ENCODE assay signal across 1 cellular context in genomic region chr19:52944703-52945493, GRCh38.
TF ChIP-seq lines count a peak whose summit lies in the region.
"Not testable (repeated sequence)": the region's sequence is repeated elsewhere in the genome, so short reads cannot be mapped to it uniquely, and the experiment has no call there.

No MANE protein-coding gene starts in this region.

TF ChIP-seq in HepG2, 621 proteins besides CTCF, POLR2A, EP300 and RAD21 (continued from another document and continues in another):
- TF ChIP-seq UBTF (CRISPR knock-in tag; IDR thresholded peaks at IDR 0.05), result peak; percentile 41; the same call in 1 of the 2 replicates
- TF ChIP-seq ZNF792 (CRISPR knock-in tag; IDR thresholded peaks at IDR 0.05), result peak; percentile 69; the same call in 1 of the 2 replicates
- TF ChIP-seq PHF8 (CRISPR knock-in tag; IDR thresholded peaks at IDR 0.05), result peak; percentile 31; the same call in 1 of the 2 replicates
- TF ChIP-seq SOX13 (IDR thresholded peaks at IDR 0.05), result peak; percentile 74; the same call in 1 of the 2 replicates
- peak in 1 of 2 experiments; percentile 94; a peak in 2 of 4 replicates for TF ChIP-seq SOX13 (CRISPR knock-in tag; conservative IDR thresholded peaks at IDR 0.05 in 1 of 2, IDR thresholded peaks at IDR 0.05 in 1 of 2)
- peak; percentile 51; the same call in 1 of the 2 replicates for TF ChIP-seq REPIN1 (CRISPR knock-in tag; IDR thresholded peaks at IDR 0.05; ENCODE audit: borderline replicate concordance, low read depth)
- TF ChIP-seq NAIF1 (CRISPR knock-in tag; IDR thresholded peaks at IDR 0.05; ENCODE audit: borderline replicate concordance), result 0 out of 2 replicates have a peak, but pooled peaks have one; percentile 31
- TF ChIP-seq ZBTB7B (CRISPR knock-in tag; IDR thresholded peaks at IDR 0.05), result peak; percentile 54; the same call in 1 of the 2 replicates
- TF ChIP-seq KAT7 (CRISPR knock-in tag; IDR thresholded peaks at IDR 0.05; ENCODE audit: borderline replicate concordance), result peak; percentile 74; the same call in 1 of the 2 replicates
- peak; percentile 69 for TF ChIP-seq SALL1 (CRISPR knock-in tag; IDR thresholded peaks at IDR 0.05)
- TF ChIP-seq MAX (IDR thresholded peaks at IDR 0.05), result peak; percentile 66; the same call in 1 of the 2 replicates
- TF ChIP-seq MIER3 (CRISPR knock-in tag; IDR thresholded peaks at IDR 0.05; ENCODE audit: borderline replicate concordance), result peak; percentile 60; the same call in 1 of the 2 replicates
- TF ChIP-seq PHF21A (CRISPR knock-in tag; IDR thresholded peaks at IDR 0.05), result peak; percentile 64
- peak; percentile 80; the same call in 1 of the 2 replicates for TF ChIP-seq ZBTB34 (CRISPR knock-in tag; IDR thresholded peaks at IDR 0.05)
- TF ChIP-seq KLF16 (CRISPR knock-in tag; IDR thresholded peaks at IDR 0.05), result 0 out of 4 replicates have a peak, but pooled peaks of 1 of the 2 experiments have one; percentile 18
- TF ChIP-seq KDM6A (CRISPR knock-in tag; IDR thresholded peaks at IDR 0.05; ENCODE audit: low read depth), result peak; percentile 52; the same call in 1 of the 2 replicates
- TF ChIP-seq MLX (CRISPR knock-in tag; IDR thresholded peaks at IDR 0.05), result peak; percentile 39; the same call in 1 of the 2 replicates
- peak; percentile 64; the same call in 1 of the 2 replicates for TF ChIP-seq ZNF331 (CRISPR knock-in tag; IDR thresholded peaks at IDR 0.05)
- peak; percentile 77 for TF ChIP-seq SAP130 (CRISPR knock-in tag; IDR thresholded peaks at IDR 0.05; ENCODE audit: low read depth)
- TF ChIP-seq, protein P1, sequence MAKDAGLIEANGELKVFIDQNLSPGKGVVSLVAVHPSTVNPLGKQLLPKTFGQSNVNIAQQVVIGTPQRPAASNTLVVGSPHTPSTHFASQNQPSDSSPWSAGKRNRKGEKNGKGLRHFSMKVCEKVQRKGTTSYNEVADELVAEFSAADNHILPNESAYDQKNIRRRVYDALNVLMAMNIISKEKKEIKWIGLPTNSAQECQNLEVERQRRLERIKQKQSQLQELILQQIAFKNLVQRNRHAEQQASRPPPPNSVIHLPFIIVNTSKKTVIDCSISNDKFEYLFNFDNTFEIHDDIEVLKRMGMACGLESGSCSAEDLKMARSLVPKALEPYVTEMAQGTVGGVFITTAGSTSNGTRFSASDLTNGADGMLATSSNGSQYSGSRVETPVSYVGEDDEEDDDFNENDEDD (CRISPR knock-in tag; IDR thresholded peaks at IDR 0.05; ENCODE audit: borderline replicate concordance), result peak; percentile 40; the same call in 1 of the 2 replicates
- TF ChIP-seq ISL2 (CRISPR knock-in tag; IDR thresholded peaks at IDR 0.05), result peak; percentile 39; the same call in 1 of the 2 replicates
- TF ChIP-seq POLR2AphosphoS5 (IDR thresholded peaks at IDR 0.05; ENCODE audit: low read depth, low read length), result peak; percentile 40; the same call in 1 of the 2 replicates
- peak; percentile 58 for TF ChIP-seq ZNF205 (CRISPR knock-in tag; IDR thresholded peaks at IDR 0.05)
- TF ChIP-seq ELF3 (CRISPR knock-in tag; IDR thresholded peaks at IDR 0.05), result peak; percentile 71
- TF ChIP-seq, protein P2, sequence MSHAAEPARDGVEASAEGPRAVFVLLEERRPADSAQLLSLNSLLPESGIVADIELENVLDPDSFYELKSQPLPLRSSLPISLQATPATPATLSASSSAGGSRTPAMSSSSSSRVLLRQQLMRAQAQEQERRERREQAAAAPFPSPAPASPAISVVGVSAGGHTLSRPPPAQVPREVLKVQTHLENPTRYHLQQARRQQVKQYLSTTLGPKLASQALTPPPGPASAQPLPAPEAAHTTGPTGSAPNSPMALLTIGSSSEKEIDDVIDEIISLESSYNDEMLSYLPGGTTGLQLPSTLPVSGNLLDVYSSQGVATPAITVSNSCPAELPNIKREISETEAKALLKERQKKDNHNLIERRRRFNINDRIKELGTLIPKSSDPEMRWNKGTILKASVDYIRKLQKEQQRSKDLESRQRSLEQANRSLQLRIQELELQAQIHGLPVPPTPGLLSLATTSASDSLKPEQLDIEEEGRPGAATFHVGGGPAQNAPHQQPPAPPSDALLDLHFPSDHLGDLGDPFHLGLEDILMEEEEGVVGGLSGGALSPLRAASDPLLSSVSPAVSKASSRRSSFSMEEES (CRISPR knock-in tag; IDR thresholded peaks at IDR 0.05), result 0 out of 2 replicates have a peak, but pooled peaks have one; percentile 43
- peak; percentile 58; the same call in 1 of the 2 replicates for TF ChIP-seq ZGPAT (CRISPR knock-in tag; IDR thresholded peaks at IDR 0.05)
- TF ChIP-seq, protein P3, sequence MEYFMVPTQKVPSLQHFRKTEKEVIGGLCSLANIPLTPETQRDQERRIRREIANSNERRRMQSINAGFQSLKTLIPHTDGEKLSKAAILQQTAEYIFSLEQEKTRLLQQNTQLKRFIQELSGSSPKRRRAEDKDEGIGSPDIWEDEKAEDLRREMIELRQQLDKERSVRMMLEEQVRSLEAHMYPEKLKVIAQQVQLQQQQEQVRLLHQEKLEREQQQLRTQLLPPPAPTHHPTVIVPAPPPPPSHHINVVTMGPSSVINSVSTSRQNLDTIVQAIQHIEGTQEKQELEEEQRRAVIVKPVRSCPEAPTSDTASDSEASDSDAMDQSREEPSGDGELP (IDR thresholded peaks at IDR 0.05; ENCODE audit: borderline replicate concordance, low read depth), result peak; percentile 32; the same call in 1 of the 2 replicates
- TF ChIP-seq TBX2 (CRISPR knock-in tag; IDR thresholded peaks at IDR 0.05; ENCODE audit: borderline replicate concordance), result peak; percentile 73; the same call in 1 of the 2 replicates
- TF ChIP-seq KLF6 (CRISPR knock-in tag; IDR thresholded peaks at IDR 0.05), result peak; percentile 23; the same call in 1 of the 2 replicates
- TF ChIP-seq HMGXB4 (CRISPR knock-in tag; IDR thresholded peaks at IDR 0.05; ENCODE audit: borderline replicate concordance in 1 of 2, low read depth in 1 of 2), result 0 out of 4 replicates have a peak, but pooled peaks of 1 of the 2 experiments have one; percentile 39
- TF ChIP-seq, protein P4, sequence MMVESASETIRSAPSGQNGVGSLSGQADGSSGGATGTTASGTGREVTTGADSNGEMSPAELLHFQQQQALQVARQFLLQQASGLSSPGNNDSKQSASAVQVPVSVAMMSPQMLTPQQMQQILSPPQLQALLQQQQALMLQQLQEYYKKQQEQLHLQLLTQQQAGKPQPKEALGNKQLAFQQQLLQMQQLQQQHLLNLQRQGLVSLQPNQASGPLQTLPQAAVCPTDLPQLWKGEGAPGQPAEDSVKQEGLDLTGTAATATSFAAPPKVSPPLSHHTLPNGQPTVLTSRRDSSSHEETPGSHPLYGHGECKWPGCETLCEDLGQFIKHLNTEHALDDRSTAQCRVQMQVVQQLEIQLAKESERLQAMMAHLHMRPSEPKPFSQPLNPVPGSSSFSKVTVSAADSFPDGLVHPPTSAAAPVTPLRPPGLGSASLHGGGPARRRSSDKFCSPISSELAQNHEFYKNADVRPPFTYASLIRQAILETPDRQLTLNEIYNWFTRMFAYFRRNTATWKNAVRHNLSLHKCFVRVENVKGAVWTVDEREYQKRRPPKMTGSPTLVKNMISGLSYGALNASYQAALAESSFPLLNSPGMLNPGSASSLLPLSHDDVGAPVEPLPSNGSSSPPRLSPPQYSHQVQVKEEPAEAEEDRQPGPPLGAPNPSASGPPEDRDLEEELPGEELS (CRISPR knock-in tag; IDR thresholded peaks at IDR 0.05), result peak; percentile 79; the same call in 1 of the 2 replicates
- peak; percentile 39; the same call in 1 of the 2 replicates for TF ChIP-seq ARID4A (CRISPR knock-in tag; IDR thresholded peaks at IDR 0.05; ENCODE audit: borderline replicate concordance)
- TF ChIP-seq LCORL (IDR thresholded peaks at IDR 0.05), result not testable (repeated sequence)
- TF ChIP-seq LCORL (CRISPR knock-in tag; IDR thresholded peaks at IDR 0.05), result 0 out of 2 replicates have a peak, but pooled peaks have one; percentile 40
- TF ChIP-seq ZNF788 (CRISPR knock-in tag; IDR thresholded peaks at IDR 0.05; ENCODE audit: borderline replicate concordance), result peak; percentile 33; the same call in 1 of the 2 replicates
- TF ChIP-seq MYC (CRISPR knock-in tag; IDR thresholded peaks at IDR 0.05; ENCODE audit: borderline replicate concordance), result peak; percentile 46
- TF ChIP-seq ZNF430 (CRISPR knock-in tag; IDR thresholded peaks at IDR 0.05), result peak; percentile 66; the same call in 1 of the 2 replicates
